In the genomic region with DNA sequence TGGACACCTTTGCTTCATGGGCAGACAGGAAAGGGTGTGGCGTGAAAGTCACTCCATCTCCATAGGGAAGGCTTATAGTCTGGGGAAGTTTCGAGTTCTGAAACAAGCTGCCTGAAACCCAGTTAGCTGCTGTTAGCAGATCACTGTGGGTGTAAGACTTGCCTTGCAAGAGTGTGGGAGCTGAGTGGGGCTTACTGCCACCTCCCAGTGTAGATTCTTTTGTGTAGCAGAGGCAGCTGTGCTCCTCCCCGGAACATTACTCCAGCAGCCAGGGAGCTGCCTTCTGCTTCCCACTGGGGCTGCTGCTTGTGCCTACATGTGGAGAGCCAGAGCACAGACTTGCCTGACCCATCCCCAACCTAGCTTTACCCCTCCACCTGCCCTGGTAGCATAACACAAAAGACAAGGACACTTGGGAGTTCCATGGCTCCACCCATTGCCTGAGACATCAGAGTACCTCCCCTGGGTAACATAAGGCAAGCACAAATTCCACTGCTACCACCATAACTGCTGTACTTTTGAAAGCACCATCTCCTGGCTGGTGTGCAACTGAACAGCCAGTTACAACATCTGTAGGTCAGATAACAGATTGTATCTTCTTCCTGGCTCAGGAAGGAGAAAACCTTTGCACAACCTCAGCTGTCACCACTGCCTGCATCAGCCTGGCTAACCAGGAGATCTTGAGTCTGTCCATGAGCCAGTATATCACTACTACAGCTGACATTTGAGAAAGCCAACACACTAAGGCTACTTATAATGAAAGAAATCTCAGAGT, we compare ENCODE assay signal across 30 cellular contexts.
DNase-seq lines count a peak whose midpoint lies in the region; ATAC-seq, FAIRE-seq and TF ChIP-seq lines count a peak whose summit lies in the region.
"Had no signal": no experiment of that assay in that cellular context is flagged by ENCODE, and none has a peak within 500 bp of the region (broad histone marks: within the 10 kb centered on the region; RNA-seq: fewer than 3 reads in every experiment).

No MANE protein-coding gene starts in this region.

- peak; percentile 39; the same call in 2 of the 3 replicates for ATAC-seq in HepG2
- no peak for ATAC-seq in right lobe of liver
- ATAC-seq in HG03442 (IDR thresholded peaks at IDR 0.05; ENCODE audit: unreplicated experiment) = no peak
- ATAC-seq: activated T-helper 17 cell treated with anti-CD3 and anti-CD28 coated beads, Interleukin-2, amount 50 U/mL, for 72 hours; foreskin keratinocyte; heart right ventricle; naive thymus-derived CD8-positive, alpha-beta T cell; psoas muscle had no signal

- H3K79me2 ChIP-seq in HepG2 (ENCODE audit: insufficient read depth, low read length) = no peaks in the 10 kb centered on the region

- TF ChIP-seq RAD21 in HepG2 (CRISPR knock-in tag; IDR thresholded peaks at IDR 0.05) = no peak

- H4K20me1 ChIP-seq in HepG2 (ENCODE audit: insufficient read depth, low read length) = no peaks in the 10 kb centered on the region

- no peak for TF ChIP-seq CTCF in HepG2 (CRISPR knock-in tag; IDR thresholded peaks at IDR 0.05)
- no peak for TF ChIP-seq CTCF in right lobe of liver (IDR thresholded peaks at IDR 0.05)
- TF ChIP-seq CTCF in A673 (conservative IDR thresholded peaks at IDR 0.05; ENCODE audit: low read depth, low read length) = no peak

- WGBS in HepG2 (ENCODE audit: low lambda C conversion rate) = 0% methylated on average over 3 of the region's 3 CpGs
- no CpG with 5 or more reads among the region's 3 CpGs for whole genome bisulfite sequencing in right lobe of liver (ENCODE audit: insufficient coverage, low coverage, low lambda C conversion rate, missing lambda C conversion rate)

- BruUV-seq in HepG2 (replicated peaks; lab: Mats Ljungman, UMichigan) (no TSS peak), A673 (replicated peaks; lab: Mats Ljungman, UMichigan) (no TSS peak)

- no peak overlapping the region for H3K9ac ChIP-seq in HepG2 (ENCODE audit: insufficient read depth, low read depth, low read length)

- intact Hi-C loops in HepG2 (cut with micrococcal nuclease; ENCODE audit: unreplicated experiment) = no loop called here
- intact Hi-C loops in right lobe of liver (cut with DNase I) = no loop called here
- intact Hi-C loops in A673 (cut with micrococcal nuclease; ENCODE audit: unreplicated experiment) = no loop called here

- H3K4me2 ChIP-seq in HepG2 (ENCODE audit: low read depth, low read length) = no peak overlapping the region

- TF ChIP-seq EP300 in HepG2 (IDR thresholded peaks at IDR 0.05; ENCODE audit: low read depth in 2 of 2, low read length in 2 of 2) = no peak
- TF ChIP-seq EP300 in HepG2 (CRISPR knock-in tag; IDR thresholded peaks at IDR 0.05; ENCODE audit: borderline replicate concordance) = no peak

- H3K36me3 ChIP-seq in HepG2 (replicated peaks in 1 of 2; ENCODE audit: control insufficient read depth in 1 of 2, insufficient read depth in 2 of 2, low read length in 2 of 2) (no peaks in the 10 kb centered on the region), right lobe of liver (no peaks in the 10 kb centered on the region), A673 (ENCODE audit: insufficient read depth, low read length, poor library complexity, severe bottlenecking) (no peaks in the 10 kb centered on the region)
- H3K36me3 ChIP-seq: ascending aorta, esophagus muscularis mucosa, heart right ventricle, lower lobe of right lung, Peyer's patch, SJCRH30, thyroid gland had no signal

- no peaks in the 10 kb centered on the region for H3K9me3 ChIP-seq in HepG2 (ENCODE audit: low read length)
- H3K9me3 ChIP-seq in right lobe of liver = no peaks in the 10 kb centered on the region
- peaks cover 4% of the 10 kb centered on the region for H3K9me3 ChIP-seq in A673 (ENCODE audit: low read depth, low read length, poor library complexity, severe bottlenecking)
- H3K9me3 ChIP-seq: ascending aorta, SJCRH30, thyroid gland had no signal

- in situ Hi-C loops in HepG2 (cut with HindIII; ENCODE audit: extremely low pct_ligation_motif_present, low pct_unique_long_range_greater_than_20kb) = no loop called here

- H3K4me1 ChIP-seq in HepG2 (ENCODE audit: insufficient read depth, low read length) (no peaks in the 10 kb centered on the region), right lobe of liver (no peaks in the 10 kb centered on the region), A673 (ENCODE audit: insufficient read depth, low read length, poor library complexity, severe bottlenecking) (no peaks in the 10 kb centered on the region)
- H3K4me1 ChIP-seq: ascending aorta, esophagus muscularis mucosa, foreskin keratinocyte, heart right ventricle, lower lobe of right lung, Peyer's patch, psoas muscle, SJCRH30, thyroid gland had no signal

- TF ChIP-seq POLR2A in HepG2 (IDR thresholded peaks at IDR 0.05; ENCODE audit: insufficient read depth in 1 of 2, low read depth in 2 of 2, low read length in 2 of 2) (no peak), right lobe of liver (IDR thresholded peaks at IDR 0.05) (no peak)

- POLR2A ChIA-PET in HepG2 (lab: Yijun Ruan, JAX) (no interaction called here), A673 (lab: Charles Lee; ENCODE audit: low non-redundant PET) (no interaction called here)

- H3K27ac ChIP-seq in HepG2 (ENCODE audit: extremely low read length, insufficient read depth, low read length) (no peak overlapping the region), right lobe of liver (no peak overlapping the region), caudate nucleus (ENCODE audit: low read depth, low read length) (no peak overlapping the region), A673 (ENCODE audit: low read depth, low read length, poor library complexity, severe bottlenecking) (no peak overlapping the region)
- H3K27ac ChIP-seq: ascending aorta, esophagus muscularis mucosa, foreskin keratinocyte, heart right ventricle, lower lobe of right lung, Peyer's patch, psoas muscle, SJCRH30, thyroid gland had no signal

- H2AFZ ChIP-seq in HepG2 (ENCODE audit: low read length) = no peak overlapping the region

- H3K4me3 ChIP-seq in HepG2 (replicated peaks in 1 of 3; ENCODE audit: insufficient read depth in 1 of 3, low read depth in 2 of 3, low read length in 3 of 3) = no peak overlapping the region
- no peak overlapping the region for H3K4me3 ChIP-seq in right lobe of liver
- H3K4me3 ChIP-seq in A673 (ENCODE audit: low read depth, low read length, poor library complexity, severe bottlenecking) = no peak overlapping the region
- H3K4me3 ChIP-seq: ascending aorta, esophagus muscularis mucosa, heart right ventricle, lower lobe of right lung, Peyer's patch, psoas muscle, SJCRH30, thyroid gland had no signal

- no peak for FAIRE-seq in HepG2 (lab: Jason Lieb, UNC)
- FAIRE-seq: G401.6 had no signal

- H3K27me3 ChIP-seq in HepG2 (ENCODE audit: control insufficient read depth in 1 of 2, insufficient read depth in 2 of 2, low read length in 2 of 2) (no peaks in the 10 kb centered on the region), right lobe of liver (no peaks in the 10 kb centered on the region), A673 (replicated peaks; ENCODE audit: insufficient read depth, low read depth, low read length, poor library complexity) (no peaks in the 10 kb centered on the region)
- H3K27me3 ChIP-seq: ascending aorta, esophagus muscularis mucosa, heart right ventricle, Peyer's patch, SJCRH30, thyroid gland had no signal

- CTCF ChIA-PET in HepG2 (lab: Yijun Ruan, JAX; ENCODE audit: low intra/inter-chr PET ratio, low total read pairs) = no interaction called here
- CTCF ChIA-PET in A673 (lab: Charles Lee) = no interaction called here

- DNase-seq in HepG2 (ENCODE audit: low spot score) = no peak
- no peak for DNase-seq in right lobe of liver
- peak; percentile 52 for DNase-seq in NCI-H69 (lab: John Stamatoyannopoulos, UW)
- peak in 31 of 61 donors; percentile 1 to 80 (median 21) for DNase-seq in caudate nucleus (lab: John Stamatoyannopoulos, UW)
- DNase-seq in DMS53 (lab: John Stamatoyannopoulos, UW) = no peak
- DNase-seq in A673 (ENCODE audit: low spot score) = no peak
- DNase-seq in GM03348 (ENCODE audit: low spot score) = no peak
- DNase-seq: ACHN; activated CD4-positive, alpha-beta memory T cell treated with anti-CD3 and anti-CD28 coated beads for 36 hours; activated CD4-positive, CD25-positive, alpha-beta regulatory T cell treated with anti-CD3 and anti-CD28 coated beads, Interleukin-2, amount 50 U/mL, for 72 hours; activated CD8-positive, alpha-beta memory T cell treated with anti-CD3 and anti-CD28 coated beads, Interleukin-2, amount 50 U/mL, for 4 hours; activated naive CD4-positive, alpha-beta T cell treated with anti-CD3 and anti-CD28 coated beads, Interleukin-2, amount 50 U/mL, for 16 hours; foreskin keratinocyte; heart right ventricle; IMR-90; kidney glomerular epithelial cell; lower lobe of right lung; naive thymus-derived CD8-positive, alpha-beta T cell; NCI-H1417; NCI-H2081 treated with DMSO at 0.1 percent for 48 hours; occipital lobe; Peyer's patch; SJCRH30; thyroid gland had no signal

TF ChIP-seq in HepG2, 621 proteins besides CTCF, POLR2A, EP300 and RAD21:
- TF ChIP-seq PRDM10 (CRISPR knock-in tag; IDR thresholded peaks at IDR 0.05; ENCODE audit: low read depth) (no peak), CREB1 (IDR thresholded peaks at IDR 0.05) (0 out of 2 replicates have a peak, but pooled peaks have one; percentile 23), CREB1 (CRISPR knock-in tag; IDR thresholded peaks at IDR 0.05) (no peak), ARID2 (CRISPR knock-in tag; IDR thresholded peaks at IDR 0.05; ENCODE audit: borderline replicate concordance) (no peak)

Comparison
In these comparisons a context has a peak if more than half of its experiments do, and no peak if none do; other contexts are left out.
1. DNase-seq: peak in NCI-H69 (single experiment) and caudate nucleus (31 of 61); none in HepG2 (single experiment), right lobe of liver (0 of 3), DMS53 (single experiment), A673 (single experiment) and GM03348 (single experiment).